ENCODE assay signal across 1 cellular context in the genomic region with DNA sequence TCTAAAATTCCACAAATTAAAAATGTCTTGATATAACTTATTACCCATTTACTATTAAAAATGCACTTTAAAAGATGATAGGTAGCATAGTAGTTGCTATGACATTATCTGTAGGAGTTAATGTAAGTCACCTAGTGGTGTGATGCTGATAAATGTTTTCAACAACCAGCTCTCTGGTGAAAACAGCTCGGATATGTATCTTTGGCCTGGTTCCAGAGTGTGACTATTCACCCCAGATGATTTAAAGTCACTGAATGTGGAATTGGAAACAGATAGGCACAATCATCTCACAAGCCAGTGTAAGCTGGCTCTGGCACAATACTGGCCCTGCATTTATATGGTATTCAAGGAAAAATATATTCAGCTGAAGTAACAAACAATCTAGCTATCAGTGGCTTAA.
TF ChIP-seq lines count a peak whose summit lies in the region.

No MANE protein-coding gene starts in this region.

TF ChIP-seq in K562, 482 proteins besides CTCF, POLR2A, EP300 and RAD21 (continued from another document and continues in another):
- TF ChIP-seq HOMEZ (CRISPR knock-in tag; IDR thresholded peaks at IDR 0.05) (no peak), ZNF274 (IDR thresholded peaks at IDR 0.05; ENCODE audit: borderline replicate concordance, low read depth, low read length) (no peak), ZKSCAN8 (CRISPR knock-in tag; IDR thresholded peaks at IDR 0.05) (no peak), ZNF324 (CRISPR knock-in tag; IDR thresholded peaks at IDR 0.05) (no peak), ZNF75A (CRISPR knock-in tag; IDR thresholded peaks at IDR 0.05) (no peak), PBX2 (CRISPR knock-in tag; IDR thresholded peaks at IDR 0.05; ENCODE audit: low read depth) (no peak), PBX2 (tag; conservative IDR thresholded peaks at IDR 0.05; ENCODE audit: low read depth) (peak; percentile 54), HEY1 (CRISPR knock-in tag; IDR thresholded peaks at IDR 0.05; ENCODE audit: borderline replicate concordance) (no peak), ZBTB7A (IDR thresholded peaks at IDR 0.05; ENCODE audit: borderline replicate concordance, control insufficient read depth, low read depth, low read length) (no peak), ZC3H4 (CRISPR knock-in tag; IDR thresholded peaks at IDR 0.05; ENCODE audit: borderline replicate concordance) (no peak), SMAD3 (CRISPR knock-in tag; conservative IDR thresholded peaks at IDR 0.05) (no peak), COPS2 (conservative IDR thresholded peaks at IDR 0.05) (no peak), ZNF354B (CRISPR knock-in tag; IDR thresholded peaks at IDR 0.05) (no peak), TCF7 (IDR thresholded peaks at IDR 0.05; ENCODE audit: borderline replicate concordance) (no peak), MNT (conservative IDR thresholded peaks at IDR 0.05) (no peak), TEAD4 (IDR thresholded peaks at IDR 0.05; ENCODE audit: low read length) (peak; percentile 16; the same call in 1 of the 2 replicates), TEAD4 (CRISPR knock-in tag; IDR thresholded peaks at IDR 0.05; ENCODE audit: borderline replicate concordance) (no peak), ARID1B (IDR thresholded peaks at IDR 0.05) (peak; percentile 57), ZNF316 (IDR thresholded peaks at IDR 0.05) (no peak), NONO (IDR thresholded peaks at IDR 0.05; ENCODE audit: low read depth in 2 of 2, low read length in 1 of 2) (no peak), HMBOX1 (IDR thresholded peaks at IDR 0.05) (peak; percentile 68), PTBP1 (IDR thresholded peaks at IDR 0.05; ENCODE audit: low read depth, low read length) (no peak), DPF2 (IDR thresholded peaks at IDR 0.05) (0 out of 2 replicates have a peak, but pooled peaks have one; percentile 31), SIN3B (IDR thresholded peaks at IDR 0.05; ENCODE audit: low read depth) (no peak), NR2F6 (CRISPR knock-in tag; IDR thresholded peaks at IDR 0.05) (no peak), CBFA2T3 (IDR thresholded peaks at IDR 0.05) (peak; percentile 43; the same call in 1 of the 2 replicates), ZNF184 (CRISPR knock-in tag; IDR thresholded peaks at IDR 0.05) (no peak), SRSF3 (IDR thresholded peaks at IDR 0.05; ENCODE audit: insufficient read depth, low read length) (no peak), ZBTB34 (CRISPR knock-in tag; IDR thresholded peaks at IDR 0.05) (no peak), CXXC5 (CRISPR knock-in tag; IDR thresholded peaks at IDR 0.05) (no peak), ZNF740 (CRISPR knock-in tag; IDR thresholded peaks at IDR 0.05) (no peak), ZNF740 (tag; IDR thresholded peaks at IDR 0.05) (no peak)
- TF ChIP-seq, protein P1, sequence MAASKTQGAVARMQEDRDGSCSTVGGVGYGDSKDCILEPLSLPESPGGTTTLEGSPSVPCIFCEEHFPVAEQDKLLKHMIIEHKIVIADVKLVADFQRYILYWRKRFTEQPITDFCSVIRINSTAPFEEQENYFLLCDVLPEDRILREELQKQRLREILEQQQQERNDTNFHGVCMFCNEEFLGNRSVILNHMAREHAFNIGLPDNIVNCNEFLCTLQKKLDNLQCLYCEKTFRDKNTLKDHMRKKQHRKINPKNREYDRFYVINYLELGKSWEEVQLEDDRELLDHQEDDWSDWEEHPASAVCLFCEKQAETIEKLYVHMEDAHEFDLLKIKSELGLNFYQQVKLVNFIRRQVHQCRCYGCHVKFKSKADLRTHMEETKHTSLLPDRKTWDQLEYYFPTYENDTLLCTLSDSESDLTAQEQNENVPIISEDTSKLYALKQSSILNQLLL (CRISPR knock-in tag; IDR thresholded peaks at IDR 0.05; ENCODE audit: borderline replicate concordance), result no peak
- TF ChIP-seq, protein P2, sequence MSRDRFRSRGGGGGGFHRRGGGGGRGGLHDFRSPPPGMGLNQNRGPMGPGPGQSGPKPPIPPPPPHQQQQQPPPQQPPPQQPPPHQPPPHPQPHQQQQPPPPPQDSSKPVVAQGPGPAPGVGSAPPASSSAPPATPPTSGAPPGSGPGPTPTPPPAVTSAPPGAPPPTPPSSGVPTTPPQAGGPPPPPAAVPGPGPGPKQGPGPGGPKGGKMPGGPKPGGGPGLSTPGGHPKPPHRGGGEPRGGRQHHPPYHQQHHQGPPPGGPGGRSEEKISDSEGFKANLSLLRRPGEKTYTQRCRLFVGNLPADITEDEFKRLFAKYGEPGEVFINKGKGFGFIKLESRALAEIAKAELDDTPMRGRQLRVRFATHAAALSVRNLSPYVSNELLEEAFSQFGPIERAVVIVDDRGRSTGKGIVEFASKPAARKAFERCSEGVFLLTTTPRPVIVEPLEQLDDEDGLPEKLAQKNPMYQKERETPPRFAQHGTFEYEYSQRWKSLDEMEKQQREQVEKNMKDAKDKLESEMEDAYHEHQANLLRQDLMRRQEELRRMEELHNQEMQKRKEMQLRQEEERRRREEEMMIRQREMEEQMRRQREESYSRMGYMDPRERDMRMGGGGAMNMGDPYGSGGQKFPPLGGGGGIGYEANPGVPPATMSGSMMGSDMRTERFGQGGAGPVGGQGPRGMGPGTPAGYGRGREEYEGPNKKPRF (IDR thresholded peaks at IDR 0.05; ENCODE audit: low read depth, low read length), result no peak
- TF ChIP-seq, protein P3, sequence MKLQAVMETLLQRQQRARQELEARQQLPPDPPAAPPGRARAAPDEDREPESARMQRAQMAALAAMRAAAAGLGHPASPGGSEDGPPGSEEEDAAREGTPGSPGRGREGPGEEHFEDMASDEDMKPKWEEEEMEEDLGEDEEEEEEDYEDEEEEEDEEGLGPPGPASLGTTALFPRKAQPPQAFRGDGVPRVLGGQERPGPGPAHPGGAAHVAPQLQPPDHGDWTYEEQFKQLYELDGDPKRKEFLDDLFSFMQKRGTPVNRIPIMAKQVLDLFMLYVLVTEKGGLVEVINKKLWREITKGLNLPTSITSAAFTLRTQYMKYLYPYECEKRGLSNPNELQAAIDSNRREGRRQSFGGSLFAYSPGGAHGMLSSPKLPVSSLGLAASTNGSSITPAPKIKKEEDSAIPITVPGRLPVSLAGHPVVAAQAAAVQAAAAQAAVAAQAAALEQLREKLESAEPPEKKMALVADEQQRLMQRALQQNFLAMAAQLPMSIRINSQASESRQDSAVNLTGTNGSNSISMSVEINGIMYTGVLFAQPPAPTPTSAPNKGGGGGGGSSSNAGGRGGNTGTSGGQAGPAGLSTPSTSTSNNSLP (IDR thresholded peaks at IDR 0.05; ENCODE audit: borderline replicate concordance, low read depth, low read length), result peak; percentile 9; the same call in 1 of the 2 replicates
- TF ChIP-seq, protein P4, sequence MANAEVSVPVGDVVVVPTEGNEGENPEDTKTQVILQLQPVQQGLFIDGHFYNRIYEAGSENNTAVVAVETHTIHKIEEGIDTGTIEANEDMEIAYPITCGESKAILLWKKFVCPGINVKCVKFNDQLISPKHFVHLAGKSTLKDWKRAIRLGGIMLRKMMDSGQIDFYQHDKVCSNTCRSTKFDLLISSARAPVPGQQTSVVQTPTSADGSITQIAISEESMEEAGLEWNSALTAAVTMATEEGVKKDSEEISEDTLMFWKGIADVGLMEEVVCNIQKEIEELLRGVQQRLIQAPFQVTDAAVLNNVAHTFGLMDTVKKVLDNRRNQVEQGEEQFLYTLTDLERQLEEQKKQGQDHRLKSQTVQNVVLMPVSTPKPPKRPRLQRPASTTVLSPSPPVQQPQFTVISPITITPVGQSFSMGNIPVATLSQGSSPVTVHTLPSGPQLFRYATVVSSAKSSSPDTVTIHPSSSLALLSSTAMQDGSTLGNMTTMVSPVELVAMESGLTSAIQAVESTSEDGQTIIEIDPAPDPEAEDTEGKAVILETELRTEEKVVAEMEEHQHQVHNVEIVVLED (CRISPR knock-in tag; IDR thresholded peaks at IDR 0.05), result no peak
- TF ChIP-seq, protein P5, sequence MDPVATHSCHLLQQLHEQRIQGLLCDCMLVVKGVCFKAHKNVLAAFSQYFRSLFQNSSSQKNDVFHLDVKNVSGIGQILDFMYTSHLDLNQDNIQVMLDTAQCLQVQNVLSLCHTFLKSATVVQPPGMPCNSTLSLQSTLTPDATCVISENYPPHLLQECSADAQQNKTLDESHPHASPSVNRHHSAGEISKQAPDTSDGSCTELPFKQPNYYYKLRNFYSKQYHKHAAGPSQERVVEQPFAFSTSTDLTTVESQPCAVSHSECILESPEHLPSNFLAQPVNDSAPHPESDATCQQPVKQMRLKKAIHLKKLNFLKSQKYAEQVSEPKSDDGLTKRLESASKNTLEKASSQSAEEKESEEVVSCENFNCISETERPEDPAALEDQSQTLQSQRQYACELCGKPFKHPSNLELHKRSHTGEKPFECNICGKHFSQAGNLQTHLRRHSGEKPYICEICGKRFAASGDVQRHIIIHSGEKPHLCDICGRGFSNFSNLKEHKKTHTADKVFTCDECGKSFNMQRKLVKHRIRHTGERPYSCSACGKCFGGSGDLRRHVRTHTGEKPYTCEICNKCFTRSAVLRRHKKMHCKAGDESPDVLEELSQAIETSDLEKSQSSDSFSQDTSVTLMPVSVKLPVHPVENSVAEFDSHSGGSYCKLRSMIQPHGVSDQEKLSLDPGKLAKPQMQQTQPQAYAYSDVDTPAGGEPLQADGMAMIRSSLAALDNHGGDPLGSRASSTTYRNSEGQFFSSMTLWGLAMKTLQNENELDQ (CRISPR knock-in tag; IDR thresholded peaks at IDR 0.05; ENCODE audit: borderline replicate concordance), result no peak
